ENCODE assay signal across 1 cellular context in the genomic region with DNA sequence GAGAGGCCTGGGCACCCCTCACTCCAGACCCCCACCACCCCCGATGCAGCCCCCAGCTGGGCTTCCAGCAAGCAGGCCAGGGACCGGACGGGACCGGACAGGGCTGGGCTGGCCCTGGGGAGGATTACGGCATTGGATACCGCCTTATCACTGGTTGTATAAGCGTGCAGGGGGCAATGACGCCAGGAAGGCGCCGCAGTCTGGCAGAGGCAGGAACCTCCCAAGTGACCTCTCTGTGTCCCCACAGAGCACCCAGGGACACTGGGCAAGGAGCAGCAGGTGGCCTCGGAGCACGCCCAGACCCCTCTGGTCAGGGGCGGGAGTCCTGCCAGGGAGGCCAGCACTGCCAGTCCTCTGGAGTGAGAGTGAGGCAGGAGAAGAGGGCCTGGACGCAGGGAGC.
TF ChIP-seq lines count a peak whose summit lies in the region.

No MANE protein-coding gene starts in this region.

TF ChIP-seq in GM12878, 131 proteins besides CTCF, POLR2A, EP300 and RAD21:
- TF ChIP-seq, protein P1, sequence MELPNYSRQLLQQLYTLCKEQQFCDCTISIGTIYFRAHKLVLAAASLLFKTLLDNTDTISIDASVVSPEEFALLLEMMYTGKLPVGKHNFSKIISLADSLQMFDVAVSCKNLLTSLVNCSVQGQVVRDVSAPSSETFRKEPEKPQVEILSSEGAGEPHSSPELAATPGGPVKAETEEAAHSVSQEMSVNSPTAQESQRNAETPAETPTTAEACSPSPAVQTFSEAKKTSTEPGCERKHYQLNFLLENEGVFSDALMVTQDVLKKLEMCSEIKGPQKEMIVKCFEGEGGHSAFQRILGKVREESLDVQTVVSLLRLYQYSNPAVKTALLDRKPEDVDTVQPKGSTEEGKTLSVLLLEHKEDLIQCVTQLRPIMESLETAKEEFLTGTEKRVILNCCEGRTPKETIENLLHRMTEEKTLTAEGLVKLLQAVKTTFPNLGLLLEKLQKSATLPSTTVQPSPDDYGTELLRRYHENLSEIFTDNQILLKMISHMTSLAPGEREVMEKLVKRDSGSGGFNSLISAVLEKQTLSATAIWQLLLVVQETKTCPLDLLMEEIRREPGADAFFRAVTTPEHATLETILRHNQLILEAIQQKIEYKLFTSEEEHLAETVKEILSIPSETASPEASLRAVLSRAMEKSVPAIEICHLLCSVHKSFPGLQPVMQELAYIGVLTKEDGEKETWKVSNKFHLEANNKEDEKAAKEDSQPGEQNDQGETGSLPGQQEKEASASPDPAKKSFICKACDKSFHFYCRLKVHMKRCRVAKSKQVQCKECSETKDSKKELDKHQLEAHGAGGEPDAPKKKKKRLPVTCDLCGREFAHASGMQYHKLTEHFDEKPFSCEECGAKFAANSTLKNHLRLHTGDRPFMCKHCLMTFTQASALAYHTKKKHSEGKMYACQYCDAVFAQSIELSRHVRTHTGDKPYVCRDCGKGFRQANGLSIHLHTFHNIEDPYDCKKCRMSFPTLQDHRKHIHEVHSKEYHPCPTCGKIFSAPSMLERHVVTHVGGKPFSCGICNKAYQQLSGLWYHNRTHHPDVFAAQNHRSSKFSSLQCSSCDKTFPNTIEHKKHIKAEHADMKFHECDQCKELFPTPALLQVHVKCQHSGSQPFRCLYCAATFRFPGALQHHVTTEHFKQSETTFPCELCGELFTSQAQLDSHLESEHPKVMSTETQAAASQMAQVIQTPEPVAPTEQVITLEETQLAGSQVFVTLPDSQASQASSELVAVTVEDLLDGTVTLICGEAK (IDR thresholded peaks at IDR 0.05; ENCODE audit: borderline replicate concordance) = no peak
- TF ChIP-seq DPF2 (IDR thresholded peaks at IDR 0.05) = no peak
- TF ChIP-seq GATAD2B (conservative IDR thresholded peaks at IDR 0.05; ENCODE audit: low read depth) = no peak
- TF ChIP-seq LARP7 (IDR thresholded peaks at IDR 0.05) = no peak
- TF ChIP-seq HCFC1 (IDR thresholded peaks at IDR 0.05; ENCODE audit: low read length) = no peak
- TF ChIP-seq, protein P2, sequence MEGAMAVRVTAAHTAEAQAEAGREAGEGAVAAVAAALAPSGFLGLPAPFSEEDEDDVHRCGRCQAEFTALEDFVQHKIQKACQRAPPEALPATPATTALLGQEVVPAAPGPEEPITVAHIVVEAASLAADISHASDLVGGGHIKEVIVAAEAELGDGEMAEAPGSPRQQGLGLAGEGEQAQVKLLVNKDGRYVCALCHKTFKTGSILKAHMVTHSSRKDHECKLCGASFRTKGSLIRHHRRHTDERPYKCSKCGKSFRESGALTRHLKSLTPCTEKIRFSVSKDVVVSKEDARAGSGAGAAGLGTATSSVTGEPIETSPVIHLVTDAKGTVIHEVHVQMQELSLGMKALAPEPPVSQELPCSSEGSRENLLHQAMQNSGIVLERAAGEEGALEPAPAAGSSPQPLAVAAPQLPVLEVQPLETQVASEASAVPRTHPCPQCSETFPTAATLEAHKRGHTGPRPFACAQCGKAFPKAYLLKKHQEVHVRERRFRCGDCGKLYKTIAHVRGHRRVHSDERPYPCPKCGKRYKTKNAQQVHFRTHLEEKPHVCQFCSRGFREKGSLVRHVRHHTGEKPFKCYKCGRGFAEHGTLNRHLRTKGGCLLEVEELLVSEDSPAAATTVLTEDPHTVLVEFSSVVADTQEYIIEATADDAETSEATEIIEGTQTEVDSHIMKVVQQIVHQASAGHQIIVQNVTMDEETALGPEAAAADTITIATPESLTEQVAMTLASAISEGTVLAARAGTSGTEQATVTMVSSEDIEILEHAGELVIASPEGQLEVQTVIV (IDR thresholded peaks at IDR 0.05; ENCODE audit: borderline replicate concordance, partially characterized antibody) = no peak
- no peak for TF ChIP-seq CHD1 (IDR thresholded peaks at IDR 0.05; ENCODE audit: low read depth, low read length)
TF ChIP-seq in GM12878: peak in this region for 0.
